Comparison of ENCODE assay signal across 16 cellular contexts in the genomic region with DNA sequence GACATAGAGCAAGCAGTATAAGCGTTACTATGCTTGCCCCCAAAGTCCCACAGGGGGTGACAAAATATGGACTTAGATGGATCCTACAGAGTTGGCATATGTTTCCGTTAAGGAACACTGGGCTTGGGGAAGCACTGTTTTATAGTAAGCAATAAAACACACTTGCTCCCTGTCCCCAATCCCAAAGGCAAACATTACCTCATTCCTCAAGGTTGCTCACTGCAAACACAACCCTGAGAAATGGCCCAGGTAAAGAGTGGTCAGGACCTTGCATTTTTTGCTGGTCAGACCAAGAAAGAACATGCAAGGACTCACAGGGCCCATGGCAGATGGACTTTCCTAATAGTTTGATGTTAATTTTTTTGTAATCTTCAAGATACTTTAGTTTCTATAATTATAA. TPM values are rescaled to one million over a fixed set of nuclear protein-coding genes. Genes with fewer than 3 reads are reported as not detected.
"Had no signal": no experiment of that assay in that cellular context is flagged by ENCODE, and none has a peak within 500 bp of the region (broad histone marks: within the 10 kb centered on the region; RNA-seq: fewer than 3 reads in every experiment).

No MANE protein-coding gene starts in this region.

- H3K4me1 ChIP-seq: ascending aorta, heart right ventricle, lower lobe of right lung had no signal

- H3K27ac ChIP-seq: ascending aorta, esophagus squamous epithelium, heart right ventricle, lower lobe of right lung, tibial nerve, WERI-Rb-1 had no signal

- H3K4me3 ChIP-seq: ascending aorta, esophagus squamous epithelium, heart right ventricle, lower lobe of right lung, tibial nerve had no signal

- DNase-seq: activated CD4-positive, alpha-beta T cell treated with anti-CD3 and anti-CD28 coated beads for 1 hour; activated gamma-delta T cell; effector memory CD4-positive, alpha-beta T cell; esophagus squamous epithelium; heart right ventricle; immature natural killer cell; kidney glomerular epithelial cell; lower lobe of right lung; nephron progenitor cell; stimulated activated CD4-positive, alpha-beta T cell treated with anti-CD3 and anti-CD28 coated beads, Interleukin-2, amount 100 ng/mL, for 24 hours; T-helper 17 cell; WERI-Rb-1 had no signal

- FAIRE-seq: urothelium cell line had no signal

- ATAC-seq: T-helper 17 cell had no signal

- H3K36me3 ChIP-seq: WERI-Rb-1 had no signal

- H3K27me3 ChIP-seq: ascending aorta, esophagus squamous epithelium, heart right ventricle, tibial nerve had no signal

RNA-seq across cellular contexts. Expression of gene UGGT2, which starts 32.3 kb away (rescaled TPM):
- total RNA-seq: activated CD8-positive, alpha-beta memory T cell treated with anti-CD3 and anti-CD28 coated beads for 36 hours had no signal
